ENCODE assay signal across 1 cellular context in the genomic region with DNA sequence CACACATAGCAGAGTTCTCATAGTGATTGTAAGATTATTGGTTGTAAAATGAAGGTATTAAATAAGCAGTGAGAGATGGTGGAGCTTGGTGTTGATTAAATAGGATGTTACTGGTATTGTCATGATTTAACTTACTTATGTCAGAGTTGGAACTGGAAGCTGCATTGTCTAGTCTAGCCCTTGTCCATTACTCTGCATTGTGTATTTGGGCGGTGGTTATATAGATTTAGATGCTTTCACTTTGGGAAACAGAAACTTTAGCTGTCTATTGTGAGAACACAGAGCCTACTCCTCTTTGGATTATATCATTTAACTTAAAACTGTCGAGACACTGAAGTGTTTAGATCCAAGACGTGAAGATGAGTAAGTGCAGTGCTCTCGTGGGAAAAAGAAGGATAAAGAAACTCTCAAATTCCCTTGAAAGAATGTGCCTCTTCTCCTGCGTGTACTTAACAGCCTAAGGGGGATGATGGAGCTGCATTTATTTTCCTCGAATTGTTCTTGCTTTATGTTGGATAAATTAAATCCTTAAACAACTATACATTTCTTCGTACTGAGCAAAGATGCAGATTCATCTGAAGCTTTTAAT.
TF ChIP-seq lines count a peak whose summit lies in the region.

No MANE protein-coding gene starts in this region.

TF ChIP-seq in GM23338, 12 proteins besides CTCF, POLR2A, EP300 and RAD21:
- TF ChIP-seq STAT1 (IDR thresholded peaks at IDR 0.05; ENCODE audit: unreplicated experiment) (no peak), ZNF331 (CRISPR knock-in tag; IDR thresholded peaks at IDR 0.05; ENCODE audit: low read depth) (no peak), NANOG (IDR thresholded peaks at IDR 0.05; ENCODE audit: borderline replicate concordance) (no peak), CREB1 (CRISPR knock-in tag; IDR thresholded peaks at IDR 0.05; ENCODE audit: low read depth) (no peak), JUNB (IDR thresholded peaks at IDR 0.05; ENCODE audit: unreplicated experiment) (no peak), ZNF114 (CRISPR knock-in tag; IDR thresholded peaks at IDR 0.05) (no peak)
- TF ChIP-seq, protein P1, sequence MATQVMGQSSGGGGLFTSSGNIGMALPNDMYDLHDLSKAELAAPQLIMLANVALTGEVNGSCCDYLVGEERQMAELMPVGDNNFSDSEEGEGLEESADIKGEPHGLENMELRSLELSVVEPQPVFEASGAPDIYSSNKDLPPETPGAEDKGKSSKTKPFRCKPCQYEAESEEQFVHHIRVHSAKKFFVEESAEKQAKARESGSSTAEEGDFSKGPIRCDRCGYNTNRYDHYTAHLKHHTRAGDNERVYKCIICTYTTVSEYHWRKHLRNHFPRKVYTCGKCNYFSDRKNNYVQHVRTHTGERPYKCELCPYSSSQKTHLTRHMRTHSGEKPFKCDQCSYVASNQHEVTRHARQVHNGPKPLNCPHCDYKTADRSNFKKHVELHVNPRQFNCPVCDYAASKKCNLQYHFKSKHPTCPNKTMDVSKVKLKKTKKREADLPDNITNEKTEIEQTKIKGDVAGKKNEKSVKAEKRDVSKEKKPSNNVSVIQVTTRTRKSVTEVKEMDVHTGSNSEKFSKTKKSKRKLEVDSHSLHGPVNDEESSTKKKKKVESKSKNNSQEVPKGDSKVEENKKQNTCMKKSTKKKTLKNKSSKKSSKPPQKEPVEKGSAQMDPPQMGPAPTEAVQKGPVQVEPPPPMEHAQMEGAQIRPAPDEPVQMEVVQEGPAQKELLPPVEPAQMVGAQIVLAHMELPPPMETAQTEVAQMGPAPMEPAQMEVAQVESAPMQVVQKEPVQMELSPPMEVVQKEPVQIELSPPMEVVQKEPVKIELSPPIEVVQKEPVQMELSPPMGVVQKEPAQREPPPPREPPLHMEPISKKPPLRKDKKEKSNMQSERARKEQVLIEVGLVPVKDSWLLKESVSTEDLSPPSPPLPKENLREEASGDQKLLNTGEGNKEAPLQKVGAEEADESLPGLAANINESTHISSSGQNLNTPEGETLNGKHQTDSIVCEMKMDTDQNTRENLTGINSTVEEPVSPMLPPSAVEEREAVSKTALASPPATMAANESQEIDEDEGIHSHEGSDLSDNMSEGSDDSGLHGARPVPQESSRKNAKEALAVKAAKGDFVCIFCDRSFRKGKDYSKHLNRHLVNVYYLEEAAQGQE (IDR thresholded peaks at IDR 0.05; ENCODE audit: unreplicated experiment) = no peak
- TF ChIP-seq, protein P2, sequence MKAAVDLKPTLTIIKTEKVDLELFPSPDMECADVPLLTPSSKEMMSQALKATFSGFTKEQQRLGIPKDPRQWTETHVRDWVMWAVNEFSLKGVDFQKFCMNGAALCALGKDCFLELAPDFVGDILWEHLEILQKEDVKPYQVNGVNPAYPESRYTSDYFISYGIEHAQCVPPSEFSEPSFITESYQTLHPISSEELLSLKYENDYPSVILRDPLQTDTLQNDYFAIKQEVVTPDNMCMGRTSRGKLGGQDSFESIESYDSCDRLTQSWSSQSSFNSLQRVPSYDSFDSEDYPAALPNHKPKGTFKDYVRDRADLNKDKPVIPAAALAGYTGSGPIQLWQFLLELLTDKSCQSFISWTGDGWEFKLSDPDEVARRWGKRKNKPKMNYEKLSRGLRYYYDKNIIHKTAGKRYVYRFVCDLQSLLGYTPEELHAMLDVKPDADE (IDR thresholded peaks at IDR 0.05) = no peak
